8 cellular contexts compared by ENCODE assay signal in the genomic region with DNA sequence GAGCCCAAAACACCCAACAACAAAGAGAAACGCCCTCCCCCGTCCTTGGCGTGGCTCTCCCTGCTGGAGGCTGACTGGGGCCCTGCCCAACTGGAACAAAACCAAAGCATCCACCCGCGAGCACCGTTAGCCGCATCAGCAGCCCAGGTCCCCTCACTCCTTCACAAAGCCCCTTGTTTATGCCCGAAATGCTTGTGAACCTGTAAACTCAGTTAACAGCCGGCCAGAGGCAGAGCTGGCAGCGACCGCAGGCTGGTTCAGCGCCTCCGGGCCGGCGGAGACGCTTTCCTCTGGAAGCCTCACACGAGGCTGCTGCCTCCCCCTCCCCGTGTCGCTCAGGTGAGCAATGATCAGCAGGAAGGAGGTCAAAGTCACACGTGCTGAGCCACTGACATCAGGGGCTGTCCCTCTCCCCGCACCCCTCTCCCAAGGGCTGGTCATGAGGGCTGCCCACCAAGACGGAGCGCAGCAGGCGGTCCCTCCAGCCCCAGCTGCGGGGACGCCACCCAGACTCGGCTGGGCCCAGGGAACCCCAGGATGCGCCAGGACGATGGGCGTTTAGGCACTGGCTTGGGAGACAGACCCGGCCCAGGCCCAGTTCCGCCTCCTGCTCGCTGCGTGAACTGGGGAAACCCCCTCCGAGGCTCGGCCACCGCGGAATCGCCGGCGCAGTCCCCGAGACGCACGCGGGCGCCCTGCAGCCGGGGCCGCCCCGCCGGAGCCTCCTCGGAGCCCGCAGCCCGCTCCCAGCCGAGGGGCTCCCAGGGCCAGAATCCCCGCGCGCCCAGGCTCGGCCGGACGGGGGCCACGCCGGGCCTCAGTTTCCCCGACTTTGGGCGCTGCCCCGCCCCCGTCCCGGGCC. TPM values are rescaled to one million over a fixed set of nuclear protein-coding genes. Genes with fewer than 3 reads are reported as not detected.
DNase-seq lines count a peak whose midpoint lies in the region; ATAC-seq, FAIRE-seq and TF ChIP-seq lines count a peak whose summit lies in the region.

No MANE protein-coding gene starts in this region.

- H3K27ac Mint-ChIP-seq in natural killer cell = peak overlapping the region; percentile 57 to 72

- ATAC-seq in GM18520 (IDR thresholded peaks at IDR 0.05; ENCODE audit: unreplicated experiment) (peak; percentile 22), natural killer cell (peak; percentile 34 to 50 (median 45))

- H3K27me3 Mint-ChIP-seq in natural killer cell (ENCODE audit: low read depth in 2 of 2) = no peaks in the 10 kb centered on the region

- H3K4me1 Mint-ChIP-seq in natural killer cell = peaks cover 17 to 22% of the 10 kb centered on the region in 2 donors

- FAIRE-seq in HTR-8/SVneo (lab: Jason Lieb, UNC) = no peak

- no peaks in the 10 kb centered on the region for H3K9me3 Mint-ChIP-seq in natural killer cell

- peak; percentile 31 for DNase-seq in A172 (ENCODE audit: low spot score)
- DNase-seq in HTR-8/SVneo (ENCODE audit: insufficient read length, low spot score) = peak; percentile 5
- DNase-seq in activated CD4-positive, alpha-beta T cell treated with anti-CD3 and anti-CD28 coated beads, Interleukin-2, amount 50 U/mL, for 4 hours = peak; percentile 31 to 33
- DNase-seq in epithelial cell of prostate (ENCODE audit: low read depth, low spot score) = no peak
- no peak for DNase-seq in natural killer cell
- no peak for DNase-seq in COLO829 (ENCODE audit: low spot score)
- no peak for DNase-seq in NCI-H187 treated with DMSO at 0.1 percent for 48 hours (lab: John Stamatoyannopoulos, UW)

- peak overlapping the region; percentile 26 for H3K27ac ChIP-seq in epithelial cell of prostate

- intact Hi-C loops in natural killer cell (cut with micrococcal nuclease) = loop anchor here (1.0 to 10.0 kb wide), 2 partner anchors 11 to 85 kb away; partner anchors contain the start of genes ENTR1 and PMPCA

- no peak for TF ChIP-seq CTCF in natural killer cell (IDR thresholded peaks at IDR 0.05)

- H3K4me3 Mint-ChIP-seq in natural killer cell = peak overlapping the region; percentile 84

- no peaks in the 10 kb centered on the region for H3K36me3 Mint-ChIP-seq in natural killer cell

RNA-seq across cellular contexts. Expression of gene SNAPC4, which starts 0.6 kb away (rescaled TPM):
- total RNA-seq in A172 (2014; rRNA removed; shearing (Covaris generic)) = 16.9 and 23.8 TPM in 2 replicates
- 10 to 100 TPM in 1 of 3 donors, 1 to 10 TPM in 2; 9.0 to 11.3 (median 9.4) TPM for total RNA-seq in natural killer cell

RNA-seq across cellular contexts. Expression of gene ENTR1, which starts 11.0 kb away (rescaled TPM):
- total RNA-seq in A172 (2014; rRNA removed; shearing (Covaris generic)) = 99.2 and 148 TPM in 2 replicates
- 10 to 100 TPM; 38.7 to 62.3 (median 41.6) TPM for total RNA-seq in natural killer cell

RNA-seq across cellular contexts. Expression of gene PMPCA, which starts 11.1 kb away (rescaled TPM):
- total RNA-seq in A172 (2014; rRNA removed; shearing (Covaris generic)) = 135 and 169 TPM in 2 replicates
- 10 to 100 TPM; 78.3 to 84.8 (median 79.3) TPM for total RNA-seq in natural killer cell

RNA-seq across cellular contexts. Expression of gene CARD9, which starts 25.9 kb away (rescaled TPM):
- total RNA-seq in A172 (2014; rRNA removed; shearing (Covaris generic)) = 0.95 and 1.1 TPM in 2 replicates
- total RNA-seq in natural killer cell = 1 to 10 TPM; 1.6 to 4.2 (median 4.0) TPM

RNA-seq across cellular contexts. Expression of gene DNLZ, which starts 35.9 kb away (rescaled TPM):
- 40.1 and 84.2 TPM in 2 replicates for total RNA-seq in A172 (2014; rRNA removed; shearing (Covaris generic))
- 10 to 100 TPM; 24.6 to 34.8 (median 28.9) TPM for total RNA-seq in natural killer cell

Comparison
In these comparisons a context has a peak if more than half of its experiments do, and no peak if none do; other contexts are left out.
1. DNase-seq: peak in A172 (single experiment), HTR-8/SVneo (single experiment) and activated CD4-positive, alpha-beta T cell treated with anti-CD3 and anti-CD28 coated beads, Interleukin-2, amount 50 U/mL, for 4 hours (2 of 2); none in epithelial cell of prostate (single experiment), natural killer cell (single experiment), COLO829 (single experiment) and NCI-H187 treated with DMSO at 0.1 percent for 48 hours (single experiment).